Comparison of ENCODE assay signal across 15 cellular contexts in the genomic region with DNA sequence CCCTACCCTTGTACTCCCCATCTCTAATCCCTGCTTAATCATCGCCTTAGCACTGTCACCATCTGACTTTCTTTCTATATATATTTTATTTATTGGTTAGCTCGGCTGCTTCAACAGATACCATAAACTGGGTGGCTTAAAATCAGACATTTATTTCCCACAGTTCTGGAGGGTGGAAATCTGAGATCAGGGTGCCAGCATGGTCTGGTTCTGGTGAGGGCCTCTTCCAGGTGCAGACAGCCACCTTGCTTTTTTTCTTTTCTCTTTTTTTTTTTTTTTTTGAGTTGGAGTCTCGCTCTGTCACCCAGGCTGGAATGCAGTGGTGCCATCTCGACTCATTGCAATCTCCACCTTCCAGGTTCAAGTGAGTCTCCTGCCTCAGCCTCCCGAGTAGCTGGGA.
A peak's percentile ranks its signal among the peaks of the same experiment; 100 is the strongest.
DNase-seq lines count a peak whose midpoint lies in the region; ATAC-seq and TF ChIP-seq lines count a peak whose summit lies in the region.
"Had no signal": no experiment of that assay in that cellular context is flagged by ENCODE, and none has a peak within 500 bp of the region (broad histone marks: within the 10 kb centered on the region; RNA-seq: fewer than 3 reads in every experiment).

No MANE protein-coding gene starts in this region.

- intact Hi-C loops in thyroid gland (cut with DNase I), result no loop called here

- no peak for TF ChIP-seq POLR2A in thyroid gland (IDR thresholded peaks at IDR 0.05)

- no peak overlapping the region for H3K4me3 ChIP-seq in thyroid gland (replicated peaks in 1 of 3)
- H3K4me3 ChIP-seq: BLaER1, GM23338 had no signal

- no peaks in the 10 kb centered on the region for H3K36me3 ChIP-seq in thyroid gland
- H3K36me3 ChIP-seq: BLaER1 had no signal

- H3K36me3 Mint-ChIP-seq in activated naive CD8-positive, alpha-beta T cell treated with anti-CD3 and anti-CD28 coated beads, Interleukin-2, amount 50 U/mL, for 24 hours (ENCODE audit: low read depth), result no peaks in the 10 kb centered on the region
- no peaks in the 10 kb centered on the region for H3K36me3 Mint-ChIP-seq in activated naive CD8-positive, alpha-beta T cell treated with anti-CD3 and anti-CD28 coated beads for 36 hours
- H3K36me3 Mint-ChIP-seq in HFFc6 (ENCODE audit: low read depth), result no peaks in the 10 kb centered on the region

- DNase-seq in activated naive CD8-positive, alpha-beta T cell treated with anti-CD3 and anti-CD28 coated beads, Interleukin-2, amount 50 U/mL, for 24 hours, result no peak
- no peak for DNase-seq in activated naive CD8-positive, alpha-beta T cell treated with anti-CD3 and anti-CD28 coated beads for 36 hours
- DNase-seq in HFFc6 (no peak), thyroid gland (no peak), glomerular visceral epithelial cell (ENCODE audit: extremely low spot score) (no peak), GM20000 (ENCODE audit: low spot score) (no peak)
- DNase-seq: AML-193; CD8-positive, alpha-beta memory T cell; DMS 273 treated with DMSO at 0.1 percent for 48 hours; H7 had no signal

- 85 to 94% methylated on average over 5 of the region's 5 CpGs for WGBS in thyroid gland, 2 donors

- H3K9me3 Mint-ChIP-seq in activated naive CD8-positive, alpha-beta T cell treated with anti-CD3 and anti-CD28 coated beads, Interleukin-2, amount 50 U/mL, for 24 hours, result no peaks in the 10 kb centered on the region
- H3K9me3 Mint-ChIP-seq in activated naive CD8-positive, alpha-beta T cell treated with anti-CD3 and anti-CD28 coated beads for 36 hours, result peaks cover 2% of the 10 kb centered on the region
- H3K9me3 Mint-ChIP-seq in HFFc6, result no peaks in the 10 kb centered on the region
- H3K9me3 Mint-ChIP-seq: CD8-positive, alpha-beta memory T cell; GM23338 had no signal

- no peaks in the 10 kb centered on the region for H3K27me3 ChIP-seq in thyroid gland
- H3K27me3 ChIP-seq: BLaER1 had no signal

- H3K4me3 Mint-ChIP-seq in activated naive CD8-positive, alpha-beta T cell treated with anti-CD3 and anti-CD28 coated beads, Interleukin-2, amount 50 U/mL, for 24 hours, result no peak overlapping the region
- no peak overlapping the region for H3K4me3 Mint-ChIP-seq in activated naive CD8-positive, alpha-beta T cell treated with anti-CD3 and anti-CD28 coated beads for 36 hours
- no peak overlapping the region for H3K4me3 Mint-ChIP-seq in HFFc6
- H3K4me3 Mint-ChIP-seq: CD8-positive, alpha-beta memory T cell; GM23338 had no signal

- H3K9me3 ChIP-seq in thyroid gland, result no peaks in the 10 kb centered on the region
- H3K9me3 ChIP-seq: BLaER1 had no signal

- H3K4me1 Mint-ChIP-seq in activated naive CD8-positive, alpha-beta T cell treated with anti-CD3 and anti-CD28 coated beads, Interleukin-2, amount 50 U/mL, for 24 hours, result peaks cover 21% of the 10 kb centered on the region
- H3K4me1 Mint-ChIP-seq in activated naive CD8-positive, alpha-beta T cell treated with anti-CD3 and anti-CD28 coated beads for 36 hours, result peaks cover 21% of the 10 kb centered on the region
- H3K4me1 Mint-ChIP-seq in HFFc6 (ENCODE audit: low read depth), result peaks cover 21% of the 10 kb centered on the region

- no peak for TF ChIP-seq CTCF in HFFc6 (IDR thresholded peaks at IDR 0.05)
- TF ChIP-seq CTCF in thyroid gland (IDR thresholded peaks at IDR 0.05), result no peak
- no peak for TF ChIP-seq CTCF in GM20000 (IDR thresholded peaks at IDR 0.05; ENCODE audit: extremely low read depth, missing control alignments)

- H3K27ac Mint-ChIP-seq in activated naive CD8-positive, alpha-beta T cell treated with anti-CD3 and anti-CD28 coated beads, Interleukin-2, amount 50 U/mL, for 24 hours, result peak overlapping the region; percentile 27
- H3K27ac Mint-ChIP-seq in activated naive CD8-positive, alpha-beta T cell treated with anti-CD3 and anti-CD28 coated beads for 36 hours, result no peak overlapping the region
- peak overlapping the region; percentile 72; the same call in 1 of the 2 replicates for H3K27ac Mint-ChIP-seq in HFFc6
- H3K27ac Mint-ChIP-seq: CD8-positive, alpha-beta memory T cell; GM23338 had no signal

- peak overlapping the region; percentile 59 to 88 (median 85) for H3K27ac ChIP-seq in thyroid gland
- H3K27ac ChIP-seq: 22Rv1, BLaER1 had no signal

- H3K27me3 Mint-ChIP-seq in activated naive CD8-positive, alpha-beta T cell treated with anti-CD3 and anti-CD28 coated beads, Interleukin-2, amount 50 U/mL, for 24 hours, result peaks cover 14% of the 10 kb centered on the region
- H3K27me3 Mint-ChIP-seq in activated naive CD8-positive, alpha-beta T cell treated with anti-CD3 and anti-CD28 coated beads for 36 hours, result peaks cover 13% of the 10 kb centered on the region
- peaks cover 20% of the 10 kb centered on the region for H3K27me3 Mint-ChIP-seq in HFFc6 (ENCODE audit: insufficient read depth)

- no peak for ATAC-seq in activated naive CD8-positive, alpha-beta T cell treated with anti-CD3 and anti-CD28 coated beads, Interleukin-2, amount 50 U/mL, for 24 hours
- ATAC-seq in esophagus mucosa (peak; percentile 67), GM18873 (IDR thresholded peaks at IDR 0.05; ENCODE audit: low FRiP score, unreplicated experiment) (no peak)
- ATAC-seq: GM23338 had no signal

- peaks cover 37 to 48% of the 10 kb centered on the region in 2 donors for H3K4me1 ChIP-seq in thyroid gland
